ENCODE assay signal across 1 cellular context in the genomic region with DNA sequence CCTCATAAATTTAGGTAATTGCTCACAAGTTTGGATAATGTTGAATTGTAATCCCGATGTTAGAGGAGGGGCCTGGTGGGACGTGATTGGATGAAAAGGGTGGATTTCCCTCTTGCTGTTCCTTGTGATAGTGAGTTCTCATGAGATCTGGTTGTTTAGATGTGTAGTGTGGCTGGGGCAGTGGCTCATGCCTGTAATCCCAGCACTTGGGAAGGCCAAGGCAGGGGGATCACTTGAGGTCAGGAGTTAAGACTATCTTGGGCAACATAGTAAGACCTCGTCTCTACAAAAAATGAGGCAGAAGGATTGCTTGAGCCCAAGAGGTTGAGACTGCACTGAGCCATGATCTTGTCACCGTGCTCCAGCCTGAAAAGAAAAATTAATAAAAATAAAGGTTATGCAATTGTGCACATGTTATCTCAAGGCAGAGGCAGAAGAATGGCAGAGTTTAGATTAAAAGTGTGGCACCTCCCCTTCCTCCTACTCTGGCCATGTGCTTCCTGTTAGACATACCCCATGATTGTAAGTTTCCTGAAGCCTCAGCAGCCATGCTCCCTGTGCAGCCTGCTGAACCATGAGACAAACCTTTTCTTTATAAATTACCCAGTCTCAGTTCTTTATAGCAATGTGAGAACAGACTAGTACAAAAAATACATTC.
A peak's percentile ranks its signal among the peaks of the same experiment; 100 is the strongest.
TF ChIP-seq lines count a peak whose summit lies in the region.

No MANE protein-coding gene starts in this region.

TF ChIP-seq in K562, 482 proteins besides CTCF, POLR2A, EP300 and RAD21 (continues in another document):
- peak; percentile 22; the same call in 1 of the 2 replicates for TF ChIP-seq CBFA2T2 (conservative IDR thresholded peaks at IDR 0.05)
- no peak for TF ChIP-seq ZNF77 (CRISPR knock-in tag; IDR thresholded peaks at IDR 0.05)
- TF ChIP-seq, protein P1, sequence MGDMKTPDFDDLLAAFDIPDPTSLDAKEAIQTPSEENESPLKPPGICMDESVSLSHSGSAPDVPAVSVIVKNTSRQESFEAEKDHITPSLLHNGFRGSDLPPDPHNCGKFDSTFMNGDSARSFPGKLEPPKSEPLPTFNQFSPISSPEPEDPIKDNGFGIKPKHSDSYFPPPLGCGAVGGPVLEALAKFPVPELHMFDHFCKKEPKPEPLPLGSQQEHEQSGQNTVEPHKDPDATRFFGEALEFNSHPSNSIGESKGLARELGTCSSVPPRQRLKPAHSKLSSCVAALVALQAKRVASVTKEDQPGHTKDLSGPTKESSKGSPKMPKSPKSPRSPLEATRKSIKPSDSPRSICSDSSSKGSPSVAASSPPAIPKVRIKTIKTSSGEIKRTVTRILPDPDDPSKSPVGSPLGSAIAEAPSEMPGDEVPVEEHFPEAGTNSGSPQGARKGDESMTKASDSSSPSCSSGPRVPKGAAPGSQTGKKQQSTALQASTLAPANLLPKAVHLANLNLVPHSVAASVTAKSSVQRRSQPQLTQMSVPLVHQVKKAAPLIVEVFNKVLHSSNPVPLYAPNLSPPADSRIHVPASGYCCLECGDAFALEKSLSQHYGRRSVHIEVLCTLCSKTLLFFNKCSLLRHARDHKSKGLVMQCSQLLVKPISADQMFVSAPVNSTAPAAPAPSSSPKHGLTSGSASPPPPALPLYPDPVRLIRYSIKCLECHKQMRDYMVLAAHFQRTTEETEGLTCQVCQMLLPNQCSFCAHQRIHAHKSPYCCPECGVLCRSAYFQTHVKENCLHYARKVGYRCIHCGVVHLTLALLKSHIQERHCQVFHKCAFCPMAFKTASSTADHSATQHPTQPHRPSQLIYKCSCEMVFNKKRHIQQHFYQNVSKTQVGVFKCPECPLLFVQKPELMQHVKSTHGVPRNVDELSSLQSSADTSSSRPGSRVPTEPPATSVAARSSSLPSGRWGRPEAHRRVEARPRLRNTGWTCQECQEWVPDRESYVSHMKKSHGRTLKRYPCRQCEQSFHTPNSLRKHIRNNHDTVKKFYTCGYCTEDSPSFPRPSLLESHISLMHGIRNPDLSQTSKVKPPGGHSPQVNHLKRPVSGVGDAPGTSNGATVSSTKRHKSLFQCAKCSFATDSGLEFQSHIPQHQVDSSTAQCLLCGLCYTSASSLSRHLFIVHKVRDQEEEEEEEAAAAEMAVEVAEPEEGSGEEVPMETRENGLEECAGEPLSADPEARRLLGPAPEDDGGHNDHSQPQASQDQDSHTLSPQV (IDR thresholded peaks at IDR 0.05): peak; percentile 74; the same call in 1 of the 2 replicates
- no peak for TF ChIP-seq ZNF668 (CRISPR knock-in tag; IDR thresholded peaks at IDR 0.05)
- TF ChIP-seq CHD2 (IDR thresholded peaks at IDR 0.05; ENCODE audit: low read depth, low read length): peak; percentile 28; the same call in 1 of the 2 replicates
- TF ChIP-seq GABPB2 (CRISPR knock-in tag; conservative IDR thresholded peaks at IDR 0.05): no peak
- TF ChIP-seq, protein P2, sequence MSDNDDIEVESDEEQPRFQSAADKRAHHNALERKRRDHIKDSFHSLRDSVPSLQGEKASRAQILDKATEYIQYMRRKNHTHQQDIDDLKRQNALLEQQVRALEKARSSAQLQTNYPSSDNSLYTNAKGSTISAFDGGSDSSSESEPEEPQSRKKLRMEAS (CRISPR knock-in tag; IDR thresholded peaks at IDR 0.05): peak; percentile 64
- TF ChIP-seq RBM22 (IDR thresholded peaks at IDR 0.05; ENCODE audit: low read depth, low read length, poor library complexity, severe bottlenecking): no peak
- TF ChIP-seq ZNF766 (CRISPR knock-in tag; conservative IDR thresholded peaks at IDR 0.05): no peak
- TF ChIP-seq STAT5A (IDR thresholded peaks at IDR 0.05; ENCODE audit: borderline replicate concordance, low read length): no peak
- TF ChIP-seq, protein P3, sequence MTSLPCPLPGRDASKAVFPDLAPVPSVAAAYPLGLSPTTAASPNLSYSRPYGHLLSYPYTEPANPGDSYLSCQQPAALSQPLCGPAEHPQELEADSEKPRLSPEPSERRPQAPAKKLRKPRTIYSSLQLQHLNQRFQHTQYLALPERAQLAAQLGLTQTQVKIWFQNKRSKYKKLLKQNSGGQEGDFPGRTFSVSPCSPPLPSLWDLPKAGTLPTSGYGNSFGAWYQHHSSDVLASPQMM (CRISPR knock-in tag; IDR thresholded peaks at IDR 0.05): no peak
- no peak for TF ChIP-seq ZBTB17 (CRISPR knock-in tag; IDR thresholded peaks at IDR 0.05)
- TF ChIP-seq TAL1 (IDR thresholded peaks at IDR 0.05): peak; percentile 21; the same call in 1 of the 2 replicates
- TF ChIP-seq TRIM28 (IDR thresholded peaks at IDR 0.05): no peak
- no peak for TF ChIP-seq ZSCAN32 (CRISPR knock-in tag; IDR thresholded peaks at IDR 0.05)
- TF ChIP-seq, protein P4, sequence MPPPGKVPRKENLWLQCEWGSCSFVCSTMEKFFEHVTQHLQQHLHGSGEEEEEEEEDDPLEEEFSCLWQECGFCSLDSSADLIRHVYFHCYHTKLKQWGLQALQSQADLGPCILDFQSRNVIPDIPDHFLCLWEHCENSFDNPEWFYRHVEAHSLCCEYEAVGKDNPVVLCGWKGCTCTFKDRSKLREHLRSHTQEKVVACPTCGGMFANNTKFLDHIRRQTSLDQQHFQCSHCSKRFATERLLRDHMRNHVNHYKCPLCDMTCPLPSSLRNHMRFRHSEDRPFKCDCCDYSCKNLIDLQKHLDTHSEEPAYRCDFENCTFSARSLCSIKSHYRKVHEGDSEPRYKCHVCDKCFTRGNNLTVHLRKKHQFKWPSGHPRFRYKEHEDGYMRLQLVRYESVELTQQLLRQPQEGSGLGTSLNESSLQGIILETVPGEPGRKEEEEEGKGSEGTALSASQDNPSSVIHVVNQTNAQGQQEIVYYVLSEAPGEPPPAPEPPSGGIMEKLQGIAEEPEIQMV (tag; conservative IDR thresholded peaks at IDR 0.05; ENCODE audit: low read depth): no peak
- TF ChIP-seq PRMT5 (CRISPR knock-in tag; IDR thresholded peaks at IDR 0.05): no peak
- TF ChIP-seq, protein P5, sequence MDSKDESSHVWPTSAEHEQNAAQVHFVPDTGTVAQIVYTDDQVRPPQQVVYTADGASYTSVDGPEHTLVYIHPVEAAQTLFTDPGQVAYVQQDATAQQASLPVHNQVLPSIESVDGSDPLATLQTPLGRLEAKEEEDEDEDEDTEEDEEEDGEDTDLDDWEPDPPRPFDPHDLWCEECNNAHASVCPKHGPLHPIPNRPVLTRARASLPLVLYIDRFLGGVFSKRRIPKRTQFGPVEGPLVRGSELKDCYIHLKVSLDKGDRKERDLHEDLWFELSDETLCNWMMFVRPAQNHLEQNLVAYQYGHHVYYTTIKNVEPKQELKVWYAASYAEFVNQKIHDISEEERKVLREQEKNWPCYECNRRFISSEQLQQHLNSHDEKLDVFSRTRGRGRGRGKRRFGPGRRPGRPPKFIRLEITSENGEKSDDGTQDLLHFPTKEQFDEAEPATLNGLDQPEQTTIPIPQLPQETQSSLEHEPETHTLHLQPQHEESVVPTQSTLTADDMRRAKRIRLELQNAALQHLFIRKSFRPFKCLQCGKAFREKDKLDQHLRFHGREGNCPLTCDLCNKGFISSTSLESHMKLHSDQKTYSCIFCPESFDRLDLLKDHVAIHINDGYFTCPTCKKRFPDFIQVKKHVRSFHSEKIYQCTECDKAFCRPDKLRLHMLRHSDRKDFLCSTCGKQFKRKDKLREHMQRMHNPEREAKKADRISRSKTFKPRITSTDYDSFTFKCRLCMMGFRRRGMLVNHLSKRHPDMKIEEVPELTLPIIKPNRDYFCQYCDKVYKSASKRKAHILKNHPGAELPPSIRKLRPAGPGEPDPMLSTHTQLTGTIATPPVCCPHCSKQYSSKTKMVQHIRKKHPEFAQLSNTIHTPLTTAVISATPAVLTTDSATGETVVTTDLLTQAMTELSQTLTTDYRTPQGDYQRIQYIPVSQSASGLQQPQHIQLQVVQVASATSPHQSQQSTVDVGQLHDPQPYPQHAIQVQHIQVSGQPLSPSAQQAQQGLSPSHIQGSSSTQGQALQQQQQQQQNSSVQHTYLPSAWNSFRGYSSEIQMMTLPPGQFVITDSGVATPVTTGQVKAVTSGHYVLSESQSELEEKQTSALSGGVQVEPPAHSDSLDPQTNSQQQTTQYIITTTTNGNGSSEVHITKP (IDR thresholded peaks at IDR 0.05; ENCODE audit: partially characterized antibody): no peak
- TF ChIP-seq, protein P6, sequence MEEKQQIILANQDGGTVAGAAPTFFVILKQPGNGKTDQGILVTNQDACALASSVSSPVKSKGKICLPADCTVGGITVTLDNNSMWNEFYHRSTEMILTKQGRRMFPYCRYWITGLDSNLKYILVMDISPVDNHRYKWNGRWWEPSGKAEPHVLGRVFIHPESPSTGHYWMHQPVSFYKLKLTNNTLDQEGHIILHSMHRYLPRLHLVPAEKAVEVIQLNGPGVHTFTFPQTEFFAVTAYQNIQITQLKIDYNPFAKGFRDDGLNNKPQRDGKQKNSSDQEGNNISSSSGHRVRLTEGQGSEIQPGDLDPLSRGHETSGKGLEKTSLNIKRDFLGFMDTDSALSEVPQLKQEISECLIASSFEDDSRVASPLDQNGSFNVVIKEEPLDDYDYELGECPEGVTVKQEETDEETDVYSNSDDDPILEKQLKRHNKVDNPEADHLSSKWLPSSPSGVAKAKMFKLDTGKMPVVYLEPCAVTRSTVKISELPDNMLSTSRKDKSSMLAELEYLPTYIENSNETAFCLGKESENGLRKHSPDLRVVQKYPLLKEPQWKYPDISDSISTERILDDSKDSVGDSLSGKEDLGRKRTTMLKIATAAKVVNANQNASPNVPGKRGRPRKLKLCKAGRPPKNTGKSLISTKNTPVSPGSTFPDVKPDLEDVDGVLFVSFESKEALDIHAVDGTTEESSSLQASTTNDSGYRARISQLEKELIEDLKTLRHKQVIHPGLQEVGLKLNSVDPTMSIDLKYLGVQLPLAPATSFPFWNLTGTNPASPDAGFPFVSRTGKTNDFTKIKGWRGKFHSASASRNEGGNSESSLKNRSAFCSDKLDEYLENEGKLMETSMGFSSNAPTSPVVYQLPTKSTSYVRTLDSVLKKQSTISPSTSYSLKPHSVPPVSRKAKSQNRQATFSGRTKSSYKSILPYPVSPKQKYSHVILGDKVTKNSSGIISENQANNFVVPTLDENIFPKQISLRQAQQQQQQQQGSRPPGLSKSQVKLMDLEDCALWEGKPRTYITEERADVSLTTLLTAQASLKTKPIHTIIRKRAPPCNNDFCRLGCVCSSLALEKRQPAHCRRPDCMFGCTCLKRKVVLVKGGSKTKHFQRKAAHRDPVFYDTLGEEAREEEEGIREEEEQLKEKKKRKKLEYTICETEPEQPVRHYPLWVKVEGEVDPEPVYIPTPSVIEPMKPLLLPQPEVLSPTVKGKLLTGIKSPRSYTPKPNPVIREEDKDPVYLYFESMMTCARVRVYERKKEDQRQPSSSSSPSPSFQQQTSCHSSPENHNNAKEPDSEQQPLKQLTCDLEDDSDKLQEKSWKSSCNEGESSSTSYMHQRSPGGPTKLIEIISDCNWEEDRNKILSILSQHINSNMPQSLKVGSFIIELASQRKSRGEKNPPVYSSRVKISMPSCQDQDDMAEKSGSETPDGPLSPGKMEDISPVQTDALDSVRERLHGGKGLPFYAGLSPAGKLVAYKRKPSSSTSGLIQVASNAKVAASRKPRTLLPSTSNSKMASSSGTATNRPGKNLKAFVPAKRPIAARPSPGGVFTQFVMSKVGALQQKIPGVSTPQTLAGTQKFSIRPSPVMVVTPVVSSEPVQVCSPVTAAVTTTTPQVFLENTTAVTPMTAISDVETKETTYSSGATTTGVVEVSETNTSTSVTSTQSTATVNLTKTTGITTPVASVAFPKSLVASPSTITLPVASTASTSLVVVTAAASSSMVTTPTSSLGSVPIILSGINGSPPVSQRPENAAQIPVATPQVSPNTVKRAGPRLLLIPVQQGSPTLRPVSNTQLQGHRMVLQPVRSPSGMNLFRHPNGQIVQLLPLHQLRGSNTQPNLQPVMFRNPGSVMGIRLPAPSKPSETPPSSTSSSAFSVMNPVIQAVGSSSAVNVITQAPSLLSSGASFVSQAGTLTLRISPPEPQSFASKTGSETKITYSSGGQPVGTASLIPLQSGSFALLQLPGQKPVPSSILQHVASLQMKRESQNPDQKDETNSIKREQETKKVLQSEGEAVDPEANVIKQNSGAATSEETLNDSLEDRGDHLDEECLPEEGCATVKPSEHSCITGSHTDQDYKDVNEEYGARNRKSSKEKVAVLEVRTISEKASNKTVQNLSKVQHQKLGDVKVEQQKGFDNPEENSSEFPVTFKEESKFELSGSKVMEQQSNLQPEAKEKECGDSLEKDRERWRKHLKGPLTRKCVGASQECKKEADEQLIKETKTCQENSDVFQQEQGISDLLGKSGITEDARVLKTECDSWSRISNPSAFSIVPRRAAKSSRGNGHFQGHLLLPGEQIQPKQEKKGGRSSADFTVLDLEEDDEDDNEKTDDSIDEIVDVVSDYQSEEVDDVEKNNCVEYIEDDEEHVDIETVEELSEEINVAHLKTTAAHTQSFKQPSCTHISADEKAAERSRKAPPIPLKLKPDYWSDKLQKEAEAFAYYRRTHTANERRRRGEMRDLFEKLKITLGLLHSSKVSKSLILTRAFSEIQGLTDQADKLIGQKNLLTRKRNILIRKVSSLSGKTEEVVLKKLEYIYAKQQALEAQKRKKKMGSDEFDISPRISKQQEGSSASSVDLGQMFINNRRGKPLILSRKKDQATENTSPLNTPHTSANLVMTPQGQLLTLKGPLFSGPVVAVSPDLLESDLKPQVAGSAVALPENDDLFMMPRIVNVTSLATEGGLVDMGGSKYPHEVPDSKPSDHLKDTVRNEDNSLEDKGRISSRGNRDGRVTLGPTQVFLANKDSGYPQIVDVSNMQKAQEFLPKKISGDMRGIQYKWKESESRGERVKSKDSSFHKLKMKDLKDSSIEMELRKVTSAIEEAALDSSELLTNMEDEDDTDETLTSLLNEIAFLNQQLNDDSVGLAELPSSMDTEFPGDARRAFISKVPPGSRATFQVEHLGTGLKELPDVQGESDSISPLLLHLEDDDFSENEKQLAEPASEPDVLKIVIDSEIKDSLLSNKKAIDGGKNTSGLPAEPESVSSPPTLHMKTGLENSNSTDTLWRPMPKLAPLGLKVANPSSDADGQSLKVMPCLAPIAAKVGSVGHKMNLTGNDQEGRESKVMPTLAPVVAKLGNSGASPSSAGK (IDR thresholded peaks at IDR 0.05): peak; percentile 78
- TF ChIP-seq EP400 (IDR thresholded peaks at IDR 0.05): peak; percentile 61; the same call in 1 of the 2 replicates
- no peak for TF ChIP-seq ZNF589 (CRISPR knock-in tag; IDR thresholded peaks at IDR 0.05; ENCODE audit: low read depth)
- peak; percentile 58; the same call in 1 of the 2 replicates for TF ChIP-seq DPF2 (IDR thresholded peaks at IDR 0.05)
- TF ChIP-seq PTRF (tag; IDR thresholded peaks at IDR 0.05): no peak
- no peak for TF ChIP-seq SLC30A9 (CRISPR knock-in tag; IDR thresholded peaks at IDR 0.05)
- no peak for TF ChIP-seq NRF1 (conservative IDR thresholded peaks at IDR 0.05 in 1 of 2, IDR thresholded peaks at IDR 0.05 in 1 of 2)
